In genomic region chr10:11270135-11270857, GRCh38 we compare ENCODE assay signal across 8 cellular contexts.
DNase-seq lines count a peak whose midpoint lies in the region; ATAC-seq, FAIRE-seq and TF ChIP-seq lines count a peak whose summit lies in the region.

No MANE protein-coding gene starts in this region.

- no peak overlapping the region for H2AFZ ChIP-seq in DND-41 (ENCODE audit: low read depth, low read length)

- H3K27me3 ChIP-seq in DND-41 (ENCODE audit: insufficient read depth, low read length, poor library complexity) (no peaks in the 10 kb centered on the region), bronchial epithelial cell (ENCODE audit: control insufficient read depth, insufficient read depth, low read length) (no peaks in the 10 kb centered on the region)

- peak; percentile 64 for DNase-seq in DND-41
- peak; percentile 67 to 70 for DNase-seq in Kasumi-1 (lab: John Stamatoyannopoulos, UW)
- peak; percentile 40 for DNase-seq in bronchial epithelial cell (ENCODE audit: low read depth)
- peak; percentile 94 for DNase-seq in left kidney (ENCODE audit: low read depth, low spot score)
- DNase-seq in stimulated activated CD4-positive, alpha-beta T cell treated with anti-CD3 and anti-CD28 coated beads, TNF-alpha, amount 100 ng/mL, for 1 hour (ENCODE audit: low read depth in 3 of 3, low spot score in 1 of 3) = peak; percentile 13 to 67 (median 45)
- DNase-seq in inferior parietal cortex (ENCODE audit: extremely low spot score) = no peak

- peak overlapping the region; percentile 27; the same call in 1 of the 2 replicates for H3K27ac ChIP-seq in DND-41 (ENCODE audit: low read length)

- H3K9ac ChIP-seq in DND-41 (ENCODE audit: low read depth, low read length) = no peak overlapping the region

- peaks cover 74% of the 10 kb centered on the region for H3K36me3 ChIP-seq in DND-41 (ENCODE audit: insufficient read depth, low read length)
- no peaks in the 10 kb centered on the region for H3K36me3 ChIP-seq in bronchial epithelial cell (ENCODE audit: control insufficient read depth, insufficient read depth, low read length)

- ATAC-seq in DND-41 (ENCODE audit: insufficient read depth, low read depth) (peak; percentile 86), GM21619 (IDR thresholded peaks at IDR 0.05; ENCODE audit: unreplicated experiment) (peak; percentile 67)
- peak; percentile 64 to 76 for ATAC-seq in activated CD4-positive, CD25-positive, alpha-beta regulatory T cell treated with anti-CD3 and anti-CD28 coated beads, Interleukin-2, amount 50 U/mL, for 24 hours

- H3K4me2 ChIP-seq in DND-41 (ENCODE audit: insufficient read depth, low read length) = no peak overlapping the region

- H4K20me1 ChIP-seq in DND-41 (ENCODE audit: insufficient read depth, low read length) = no peaks in the 10 kb centered on the region

- no peaks in the 10 kb centered on the region for H3K79me2 ChIP-seq in DND-41 (ENCODE audit: insufficient read depth, low read length)

- H3K4me3 ChIP-seq in DND-41 (ENCODE audit: low read depth in 1 of 2, low read length in 2 of 2) (no peak overlapping the region), bronchial epithelial cell (ENCODE audit: low read depth, low read length) (no peak overlapping the region)

- peak; percentile 75 for FAIRE-seq in bronchial epithelial cell (lab: Jason Lieb, UNC)

- peak; percentile 82 for TF ChIP-seq CTCF in DND-41 (IDR thresholded peaks at IDR 0.05; ENCODE audit: borderline replicate concordance, extremely low read depth, low read length, poor library complexity, severe bottlenecking)
- TF ChIP-seq CTCF in bronchial epithelial cell (IDR thresholded peaks at IDR 0.05; ENCODE audit: insufficient read depth, low read length, severe bottlenecking) = peak; percentile 98

- no peaks in the 10 kb centered on the region for H3K4me1 ChIP-seq in DND-41 (ENCODE audit: insufficient read depth, low read length)

- no peaks in the 10 kb centered on the region for H3K9me3 ChIP-seq in DND-41 (ENCODE audit: insufficient read depth, low read length, severe bottlenecking)
